In genomic region chr2:144331652-144332355, GRCh38 we compare ENCODE assay signal across 8 cellular contexts.
DNase-seq lines count a peak whose midpoint lies in the region; ATAC-seq and TF ChIP-seq lines count a peak whose summit lies in the region.

No MANE protein-coding gene starts in this region.

- peak; percentile 26 for DNase-seq in Caki2 (ENCODE audit: low read depth)
- DNase-seq in PC-9, result peak in 1 of 2 experiments; percentile 59
- DNase-seq in coronary artery (ENCODE audit: low spot score), result peak; percentile 90
- DNase-seq in lower lobe of right lung, result peak; percentile 81
- no peak for DNase-seq in D341Med (ENCODE audit: low spot score)

- in situ Hi-C loops in Caki2 (cut with HindIII; ENCODE audit: low pct_unique_long_range_greater_than_20kb, low sequenced_read_pairs), result no loop called here

- BruUV-seq in PC-9 (replicated peaks; lab: Mats Ljungman, UMichigan), result TSS peak; percentile 56

- ATAC-seq in GM18909 (IDR thresholded peaks at IDR 0.05; ENCODE audit: poor library complexity, unreplicated experiment) (peak; percentile 75), HG03097 (IDR thresholded peaks at IDR 0.05; ENCODE audit: low FRiP score, unreplicated experiment) (peak; percentile 72), lower lobe of right lung (peak; percentile 65 to 91)

- H3K4me2 ChIP-seq in PC-9, result peak overlapping the region; percentile 84

- H3K4me3 ChIP-seq in PC-9, result peak overlapping the region; percentile 92
- peak overlapping the region; percentile 92 for H3K4me3 ChIP-seq in coronary artery
- peak overlapping the region; percentile 82 for H3K4me3 ChIP-seq in lower lobe of right lung
- peak overlapping the region; percentile 72 to 90 (median 89) for H3K4me3 ChIP-seq in subcutaneous abdominal adipose tissue (ENCODE audit: low read depth in 1 of 5, low read length in 5 of 5)

- peak overlapping the region; percentile 66 to 97 (median 88) for H3K9ac ChIP-seq in subcutaneous abdominal adipose tissue (ENCODE audit: low read length in 5 of 5)

- POLR2A ChIA-PET in PC-9 (lab: Charles Lee; ENCODE audit: unreplicated experiment), result interaction anchor here (0.7 to 0.8 kb wide), 2 partner anchors 290 to 863 kb away, joined by 3 read pairs; no protein-coding TSS in a partner anchor

- H2AFZ ChIP-seq in PC-9, result peak overlapping the region; percentile 99

- H3K36me3 ChIP-seq in PC-9 (ENCODE audit: low read depth) (no peaks in the 10 kb centered on the region), lower lobe of right lung (no peaks in the 10 kb centered on the region), subcutaneous abdominal adipose tissue (ENCODE audit: control insufficient read depth in 5 of 5, insufficient read depth in 5 of 5, low read length in 5 of 5) (no peaks in the 10 kb centered on the region)

- no peak; the same call in 1 of the 2 replicates for TF ChIP-seq CTCF in PC-9 (conservative IDR thresholded peaks at IDR 0.05)
- TF ChIP-seq CTCF in coronary artery (IDR thresholded peaks at IDR 0.05), result no peak
- TF ChIP-seq CTCF in lower lobe of right lung (IDR thresholded peaks at IDR 0.05), result peak; percentile 28

- peaks cover 17% of the 10 kb centered on the region; the same call in 1 of the 2 replicates for H3F3A ChIP-seq in PC-9 (ENCODE audit: insufficient read depth, low read depth)

- H3K79me2 ChIP-seq in PC-9 (ENCODE audit: low read depth), result peaks cover 17% of the 10 kb centered on the region; the same call in 1 of the 2 replicates

- no peaks in the 10 kb centered on the region for H4K20me1 ChIP-seq in PC-9 (ENCODE audit: insufficient read depth)

- H3K27ac ChIP-seq in PC-9 (peak overlapping the region; percentile 76), coronary artery (peak overlapping the region; percentile 67 to 95), lower lobe of right lung (peak overlapping the region; percentile 87), subcutaneous abdominal adipose tissue (ENCODE audit: low read depth, low read length) (peak overlapping the region; percentile 95)

- H3K9me3 ChIP-seq in PC-9 (ENCODE audit: insufficient read depth, low read depth) (no peaks in the 10 kb centered on the region), lower lobe of right lung (no peaks in the 10 kb centered on the region), subcutaneous abdominal adipose tissue (ENCODE audit: control insufficient read depth in 5 of 5, low read length in 5 of 5) (no peaks in the 10 kb centered on the region)

- H3K4me1 ChIP-seq in PC-9 (replicated peaks; ENCODE audit: insufficient read depth) (peaks cover 18% of the 10 kb centered on the region), lower lobe of right lung (peaks cover 22% of the 10 kb centered on the region), subcutaneous abdominal adipose tissue (ENCODE audit: control insufficient read depth in 5 of 5, insufficient read depth in 5 of 5, low read length in 5 of 5) (peaks cover 0 to 29% (median 23%) of the 10 kb centered on the region in 5 donors)

- no peaks in the 10 kb centered on the region for H3K27me3 ChIP-seq in PC-9 (ENCODE audit: insufficient read depth, low read depth)
- H3K27me3 ChIP-seq in lower lobe of right lung (ENCODE audit: low read depth), result no peaks in the 10 kb centered on the region
- no peaks in the 10 kb centered on the region for H3K27me3 ChIP-seq in subcutaneous abdominal adipose tissue (ENCODE audit: control insufficient read depth in 5 of 5, insufficient read depth in 4 of 5, low read length in 5 of 5)

- H3K9me2 ChIP-seq in PC-9 (ENCODE audit: insufficient read depth), result no peaks in the 10 kb centered on the region

- CTCF ChIA-PET in PC-9 (lab: Charles Lee), result interaction anchor here (0.5 kb wide), 1 partner anchor 32 kb away, joined by 3 read pairs; no protein-coding TSS in a partner anchor

- intact Hi-C loops in PC-9 (cut with micrococcal nuclease; ENCODE audit: unreplicated experiment) (loop anchor here (1.0 kb wide), 1 partner anchor 26 kb away; no protein-coding TSS in a partner anchor), lower lobe of right lung (cut with DNase I) (no loop called here)
